ENCODE assay signal across 29 cellular contexts in the genomic region with DNA sequence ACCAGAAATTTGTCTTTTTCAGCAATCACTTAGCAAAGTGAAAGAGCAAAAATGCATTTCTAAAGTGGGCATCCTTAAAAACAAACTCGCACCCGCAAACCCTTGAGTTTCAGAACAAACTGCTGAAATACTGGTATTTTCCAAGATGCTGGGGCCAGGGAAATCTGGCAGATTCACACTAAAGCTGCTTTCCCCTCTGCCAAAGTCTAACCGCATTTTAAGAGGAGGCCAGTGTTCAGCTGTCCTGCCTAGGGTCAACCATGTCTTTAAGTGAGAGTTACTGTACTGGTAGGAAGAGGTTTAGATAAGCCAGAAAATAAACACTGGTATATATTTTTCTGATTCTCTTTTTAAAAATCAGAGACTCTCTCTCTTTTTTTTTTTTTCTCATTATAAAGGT. TPM values are rescaled to one million over a fixed set of nuclear protein-coding genes. Genes with fewer than 3 reads are reported as not detected.
A peak's percentile ranks its signal among the peaks of the same experiment; 100 is the strongest.
DNase-seq lines count a peak whose midpoint lies in the region; ATAC-seq and TF ChIP-seq lines count a peak whose summit lies in the region.
"Had no signal": no experiment of that assay in that cellular context is flagged by ENCODE, and none has a peak within 500 bp of the region (broad histone marks: within the 10 kb centered on the region; RNA-seq: fewer than 3 reads in every experiment).

No MANE protein-coding gene starts in this region.

- H3K4me3 Mint-ChIP-seq in MCF 10A (ENCODE audit: unreplicated experiment), result no peak overlapping the region
- no peak overlapping the region for H3K4me3 Mint-ChIP-seq in CD4-positive, alpha-beta memory T cell
- H3K4me3 Mint-ChIP-seq: activated CD4-positive, alpha-beta memory T cell treated with anti-CD3 and anti-CD28 coated beads for 36 hours; activated naive CD4-positive, alpha-beta T cell treated with anti-CD3 and anti-CD28 coated beads, Interleukin-2, amount 50 U/mL, for 24 hours; activated T-helper 17 cell treated with anti-CD3 and anti-CD28 coated beads, Interleukin-2, amount 50 U/mL, for 72 hours; CD8-positive, alpha-beta memory T cell; central memory CD8-positive, alpha-beta T cell; naive thymus-derived CD4-positive, alpha-beta T cell; stimulated activated naive CD8-positive, alpha-beta T cell treated with anti-CD3 and anti-CD28 coated beads, Interleukin-15, amount 100 ng/mL, for 72 hours had no signal

- no peaks in the 10 kb centered on the region for H3K4me1 ChIP-seq in mammary epithelial cell (ENCODE audit: insufficient read depth, low read length)
- H3K4me1 ChIP-seq in heart left ventricle, result peaks cover 0 to 39% (median 11%) of the 10 kb centered on the region in 12 donors
- H3K4me1 ChIP-seq in osteoblast (ENCODE audit: insufficient read depth, low read length), result peaks cover 19% of the 10 kb centered on the region
- no peaks in the 10 kb centered on the region for H3K4me1 ChIP-seq in CD4-positive, alpha-beta memory T cell (ENCODE audit: insufficient read depth, low read length)

- H3K27me3 ChIP-seq in mammary epithelial cell (ENCODE audit: insufficient read depth, low read length), result no peaks in the 10 kb centered on the region
- H3K27me3 ChIP-seq in heart left ventricle, result no peaks in the 10 kb centered on the region
- H3K27me3 ChIP-seq in osteoblast (ENCODE audit: insufficient read depth, low read length), result no peaks in the 10 kb centered on the region
- no peaks in the 10 kb centered on the region for H3K27me3 ChIP-seq in CD4-positive, alpha-beta memory T cell (ENCODE audit: insufficient read depth, low read length)
- H3K27me3 ChIP-seq in H7 (ENCODE audit: control insufficient read depth, insufficient read depth, low read length), result no peaks in the 10 kb centered on the region

- H3K9me3 ChIP-seq in mammary epithelial cell (replicated peaks; ENCODE audit: insufficient read depth, low read length) (no peaks in the 10 kb centered on the region), heart left ventricle (no peaks in the 10 kb centered on the region), osteoblast (ENCODE audit: low read depth, low read length) (no peaks in the 10 kb centered on the region)
- H3K9me3 ChIP-seq in CD4-positive, alpha-beta memory T cell (ENCODE audit: control insufficient read depth in 1 of 2, low read length in 2 of 2), result no peaks in the 10 kb centered on the region

- H3K36me3 Mint-ChIP-seq in MCF 10A (ENCODE audit: insufficient read depth, unreplicated experiment), result peaks cover 29% of the 10 kb centered on the region
- H3K36me3 Mint-ChIP-seq in CD4-positive, alpha-beta memory T cell, result peaks cover 44 to 60% of the 10 kb centered on the region in 2 donors

- H4K20me1 ChIP-seq in mammary epithelial cell (ENCODE audit: insufficient read depth, low read length) (no peaks in the 10 kb centered on the region), osteoblast (ENCODE audit: insufficient read depth, low read length) (peaks cover 10% of the 10 kb centered on the region)

- CTCF ChIA-PET in MCF 10A (lab: Yijun Ruan, JAX) (no interaction called here), mammary epithelial cell (lab: Charles Lee; ENCODE audit: low non-redundant PET) (no interaction called here)
- CTCF ChIA-PET in CD4-positive, alpha-beta memory T cell (lab: Charles Lee; ENCODE audit: partially characterized antibody), result no interaction called here

- BruUV-seq in MCF 10A (replicated peaks; lab: Mats Ljungman, UMichigan) (no TSS peak), mammary epithelial cell (replicated peaks; lab: Mats Ljungman, UMichigan) (no TSS peak)

- peak; percentile 47 to 61 (median 54) for ATAC-seq in heart left ventricle
- ATAC-seq: activated T-helper 17 cell treated with anti-CD3 and anti-CD28 coated beads, Interleukin-2, amount 50 U/mL, for 72 hours; naive thymus-derived CD4-positive, alpha-beta T cell; stimulated activated naive CD8-positive, alpha-beta T cell treated with anti-CD3 and anti-CD28 coated beads, Interleukin-15, amount 100 ng/mL, for 72 hours had no signal

- H2AFZ ChIP-seq in mammary epithelial cell (ENCODE audit: low read depth, low read length) (no peak overlapping the region), osteoblast (ENCODE audit: low read length) (no peak overlapping the region)
- H2AFZ ChIP-seq: GM23248 had no signal

- intact Hi-C loops in MCF 10A (cut with micrococcal nuclease) (no loop called here), mammary epithelial cell (cut with micrococcal nuclease) (no loop called here), heart left ventricle (cut with DNase I) (no loop called here)
- intact Hi-C loops in CD4-positive, alpha-beta memory T cell (cut with micrococcal nuclease), result no loop called here

- H3K9ac ChIP-seq in mammary epithelial cell (ENCODE audit: insufficient read depth, low read length), result no peak overlapping the region
- H3K9ac ChIP-seq: GM23248 had no signal

- H3K27ac ChIP-seq in mammary epithelial cell (ENCODE audit: insufficient read depth, low read depth, low read length) (no peak overlapping the region), heart left ventricle (peak overlapping the region in 4 of 12 donors; percentile 2 to 39 (median 12)), osteoblast (ENCODE audit: low read depth, low read length) (no peak overlapping the region)
- no peak overlapping the region for H3K27ac ChIP-seq in CD4-positive, alpha-beta memory T cell (ENCODE audit: low read depth, low read length)
- H3K27ac ChIP-seq: 22Rv1, GM23248 had no signal

- dilution Hi-C loops in mammary epithelial cell (cut with HindIII; ENCODE audit: low sequenced_read_pairs), result no loop called here

- no peaks in the 10 kb centered on the region for H3K27me3 Mint-ChIP-seq in MCF 10A (ENCODE audit: insufficient read depth, unreplicated experiment)
- no peaks in the 10 kb centered on the region for H3K27me3 Mint-ChIP-seq in CD4-positive, alpha-beta memory T cell
- H3K27me3 Mint-ChIP-seq: activated CD4-positive, alpha-beta memory T cell treated with anti-CD3 and anti-CD28 coated beads for 36 hours; activated naive CD4-positive, alpha-beta T cell treated with anti-CD3 and anti-CD28 coated beads, Interleukin-2, amount 50 U/mL, for 24 hours; activated T-helper 17 cell treated with anti-CD3 and anti-CD28 coated beads, Interleukin-2, amount 50 U/mL, for 72 hours; central memory CD8-positive, alpha-beta T cell; naive thymus-derived CD4-positive, alpha-beta T cell; stimulated activated naive CD8-positive, alpha-beta T cell treated with anti-CD3 and anti-CD28 coated beads, Interleukin-15, amount 100 ng/mL, for 72 hours had no signal

- H3K4me2 ChIP-seq in mammary epithelial cell (ENCODE audit: insufficient read depth, low read depth, low read length) (no peak overlapping the region), osteoblast (ENCODE audit: insufficient read depth, low read length) (peak overlapping the region; percentile 4)

- peaks cover 16% of the 10 kb centered on the region for H3K79me2 ChIP-seq in mammary epithelial cell (ENCODE audit: insufficient read depth, low read length)
- H3K79me2 ChIP-seq in osteoblast (ENCODE audit: insufficient read depth, low read length), result peaks cover 56% of the 10 kb centered on the region

- H3K36me3 ChIP-seq in mammary epithelial cell (ENCODE audit: insufficient read depth, low read length) (peaks cover 9% of the 10 kb centered on the region), heart left ventricle (peaks cover 0 to 34% (median 25%) of the 10 kb centered on the region in 9 donors), osteoblast (ENCODE audit: insufficient read depth, low read length) (peaks cover 27% of the 10 kb centered on the region), H7 (replicated peaks; ENCODE audit: control insufficient read depth, insufficient read depth, low read length) (no peaks in the 10 kb centered on the region; the same call in 1 of the 2 replicates)
- H3K36me3 ChIP-seq in CD4-positive, alpha-beta memory T cell (ENCODE audit: insufficient read depth, low read length), result peaks cover 17% of the 10 kb centered on the region

- TF ChIP-seq CTCF in MCF 10A (IDR thresholded peaks at IDR 0.05; ENCODE audit: unreplicated experiment) (no peak), mammary epithelial cell (conservative IDR thresholded peaks at IDR 0.05 in 1 of 2, IDR thresholded peaks at IDR 0.05 in 1 of 2; ENCODE audit: extremely low read depth in 1 of 2, insufficient read depth in 1 of 2, low read depth in 1 of 2, low read length in 2 of 2) (no peak), heart left ventricle (IDR thresholded peaks at IDR 0.05) (no peak), osteoblast (IDR thresholded peaks at IDR 0.05; ENCODE audit: extremely low read depth, low read depth, low read length) (no peak)

- POLR2A ChIA-PET in MCF 10A (lab: Yijun Ruan, JAX), result no interaction called here
- POLR2A ChIA-PET in CD4-positive, alpha-beta memory T cell (lab: Charles Lee; ENCODE audit: partially characterized antibody), result no interaction called here

- no peak for TF ChIP-seq POLR2A in heart left ventricle (IDR thresholded peaks at IDR 0.05)

- H3K9me3 Mint-ChIP-seq in MCF 10A (ENCODE audit: unreplicated experiment), result no peaks in the 10 kb centered on the region
- peaks cover 0 to 1% (median 0%) of the 10 kb centered on the region in 8 donors for H3K9me3 Mint-ChIP-seq in CD4-positive, alpha-beta memory T cell
- H3K9me3 Mint-ChIP-seq: activated CD4-positive, alpha-beta memory T cell treated with anti-CD3 and anti-CD28 coated beads for 36 hours; activated naive CD4-positive, alpha-beta T cell treated with anti-CD3 and anti-CD28 coated beads, Interleukin-2, amount 50 U/mL, for 24 hours; activated T-helper 17 cell treated with anti-CD3 and anti-CD28 coated beads, Interleukin-2, amount 50 U/mL, for 72 hours; CD8-positive, alpha-beta memory T cell; central memory CD8-positive, alpha-beta T cell; naive thymus-derived CD4-positive, alpha-beta T cell; stimulated activated naive CD8-positive, alpha-beta T cell treated with anti-CD3 and anti-CD28 coated beads, Interleukin-15, amount 100 ng/mL, for 72 hours had no signal

- peak overlapping the region; percentile 61 for H3K27ac Mint-ChIP-seq in MCF 10A (ENCODE audit: low read depth, unreplicated experiment)
- H3K27ac Mint-ChIP-seq in CD4-positive, alpha-beta memory T cell, result peak overlapping the region in 1 of 7 donors; percentile 24
- H3K27ac Mint-ChIP-seq: activated CD4-positive, alpha-beta memory T cell treated with anti-CD3 and anti-CD28 coated beads for 36 hours; activated naive CD4-positive, alpha-beta T cell treated with anti-CD3 and anti-CD28 coated beads, Interleukin-2, amount 50 U/mL, for 24 hours; activated T-helper 17 cell treated with anti-CD3 and anti-CD28 coated beads, Interleukin-2, amount 50 U/mL, for 72 hours; stimulated activated naive CD8-positive, alpha-beta T cell treated with anti-CD3 and anti-CD28 coated beads, Interleukin-15, amount 100 ng/mL, for 72 hours had no signal

- DNase-seq in MCF 10A (ENCODE audit: unreplicated experiment) (no peak), mammary epithelial cell (no peak), heart left ventricle (peak in 1 of 5 donors; percentile 28), osteoblast (ENCODE audit: insufficient read length, low spot score, missing footprints) (no peak), H7 (no peak), DMS 273 (lab: John Stamatoyannopoulos, UW; ENCODE audit: unreplicated experiment) (no peak)
- no peak for DNase-seq in CD4-positive, alpha-beta memory T cell
- DNase-seq in stimulated activated CD4-positive, alpha-beta T cell treated with anti-CD3 and anti-CD28 coated beads, Interleukin-4, amount 100 ng/mL, for 1 hour, result no peak
- DNase-seq: activated CD4-positive, alpha-beta memory T cell treated with anti-CD3 and anti-CD28 coated beads for 36 hours; activated CD4-positive, CD25-positive, alpha-beta regulatory T cell treated with anti-CD3 and anti-CD28 coated beads, Interleukin-2, amount 50 U/mL, for 72 hours; activated CD8-positive, alpha-beta memory T cell treated with anti-CD3 and anti-CD28 coated beads, Interleukin-2, amount 50 U/mL, for 48 hours; CD8-positive, alpha-beta memory T cell; dermis blood vessel endothelial cell; GM23248; naive thymus-derived CD4-positive, alpha-beta T cell; NCI-H1092; NCI-H187; NCI-H2171; NCI-H524 treated with DMSO at 0.1 percent for 48 hours; occipital lobe; small intestine; stimulated activated CD8-positive, alpha-beta memory T cell treated with anti-CD3 and anti-CD28 coated beads, Interleukin-4, amount 100 ng/mL, for 48 hours; stimulated activated naive CD8-positive, alpha-beta T cell treated with anti-CD3 and anti-CD28 coated beads, Interleukin-15, amount 100 ng/mL, for 72 hours; T-helper 2 cell; trophoblast cell had no signal

- in situ Hi-C loops in mammary epithelial cell (cut with MboI; ENCODE audit: low sequenced_read_pairs in 2 of 2), result no loop called here

- H3K4me3 ChIP-seq in mammary epithelial cell (replicated peaks in 1 of 3; ENCODE audit: insufficient read depth in 1 of 3, low read depth in 2 of 3, low read length in 3 of 3), result no peak overlapping the region
- H3K4me3 ChIP-seq in heart left ventricle, result peak overlapping the region in 2 of 12 donors; percentile 1 to 16
- H3K4me3 ChIP-seq in osteoblast (ENCODE audit: insufficient read depth, low read length), result no peak overlapping the region
- H3K4me3 ChIP-seq in CD4-positive, alpha-beta memory T cell (ENCODE audit: low read length in 2 of 2), result no peak overlapping the region
- no peak overlapping the region for H3K4me3 ChIP-seq in H7 (ENCODE audit: insufficient read depth, low read depth, low read length)
- H3K4me3 ChIP-seq: GM23248 had no signal

- WGBS in mammary epithelial cell (ENCODE audit: low coverage, missing lambda C conversion rate), result 96% methylated on average over 3 of the region's 3 CpGs
- 82 to 83% (median 82%) methylated on average over 3 of the region's 3 CpGs for WGBS in heart left ventricle, 4 donors

- H3K4me1 Mint-ChIP-seq in MCF 10A (ENCODE audit: insufficient read depth, unreplicated experiment), result peaks cover 11% of the 10 kb centered on the region
- peaks cover 5 to 18% (median 14%) of the 10 kb centered on the region in 4 donors for H3K4me1 Mint-ChIP-seq in CD4-positive, alpha-beta memory T cell
- H3K4me1 Mint-ChIP-seq: activated naive CD4-positive, alpha-beta T cell treated with anti-CD3 and anti-CD28 coated beads, Interleukin-2, amount 50 U/mL, for 24 hours had no signal

RNA-seq across cellular contexts. Expression of a gene that starts 55.9 kb away (rescaled TPM):
- total RNA-seq in MCF 10A (2022), result 26.4 and 41.4 TPM in 2 replicates
- 10 to 100 TPM; 35.1 to 41.2 TPM for total RNA-seq in mammary epithelial cell
- polyA plus RNA-seq in mammary epithelial cell, result 17.1 TPM
- 57.2 TPM for polyA minus RNA-seq in mammary epithelial cell
- total RNA-seq in heart left ventricle, result 10 to 100 TPM; 15.3 to 37.6 (median 23.9) TPM
- polyA plus RNA-seq in heart left ventricle, result 10 to 100 TPM in 1 of 2 donors, 1 to 10 TPM in 1; 5.6 to 26.3 TPM
- 52.5 and 53.9 TPM in 2 replicates for total RNA-seq in osteoblast
- 10 to 100 TPM; 26.9 to 31.9 TPM for total RNA-seq in CD4-positive, alpha-beta memory T cell
- polyA plus RNA-seq in CD4-positive, alpha-beta memory T cell, result 10 to 100 TPM; 16.1 to 23.3 TPM
- 7.3 and 8.9 TPM in 2 replicates for total RNA-seq in H7 (2014; rRNA removed; shearing (Covaris generic))
